ENCODE assay signal across 1 cellular context in genomic region chr4:76087007-76087769, GRCh38.
TF ChIP-seq lines count a peak whose summit lies in the region.

No MANE protein-coding gene starts in this region.

TF ChIP-seq in SK-N-SH treated with all-trans-retinoic acid at 6 μM for 48 hours, 23 proteins besides CTCF, POLR2A, EP300 and RAD21 (continued from another document):
- TF ChIP-seq ZNF565 (CRISPR knock-in tag; conservative IDR thresholded peaks at IDR 0.05; ENCODE audit: low read depth) (no peak), CSRNP3 (CRISPR knock-in tag; IDR thresholded peaks at IDR 0.05) (no peak), ZFP3 (CRISPR knock-in tag; IDR thresholded peaks at IDR 0.05) (no peak), TOX (CRISPR knock-in tag; IDR thresholded peaks at IDR 0.05; ENCODE audit: borderline replicate concordance) (no peak), ZNF8 (CRISPR knock-in tag; IDR thresholded peaks at IDR 0.05) (no peak), ESRRG (CRISPR knock-in tag; IDR thresholded peaks at IDR 0.05) (no peak), CSDC2 (CRISPR knock-in tag; IDR thresholded peaks at IDR 0.05) (no peak), BACH2 (CRISPR knock-in tag; IDR thresholded peaks at IDR 0.05; ENCODE audit: borderline replicate concordance) (no peak), ARNTL (CRISPR knock-in tag; IDR thresholded peaks at IDR 0.05; ENCODE audit: borderline replicate concordance, low read depth) (no peak), ZNF70 (CRISPR knock-in tag; IDR thresholded peaks at IDR 0.05) (no peak), RARB (CRISPR knock-in tag; IDR thresholded peaks at IDR 0.05) (no peak), POU6F1 (CRISPR knock-in tag; IDR thresholded peaks at IDR 0.05; ENCODE audit: borderline replicate concordance, low read depth) (no peak)
